In the genomic region with DNA sequence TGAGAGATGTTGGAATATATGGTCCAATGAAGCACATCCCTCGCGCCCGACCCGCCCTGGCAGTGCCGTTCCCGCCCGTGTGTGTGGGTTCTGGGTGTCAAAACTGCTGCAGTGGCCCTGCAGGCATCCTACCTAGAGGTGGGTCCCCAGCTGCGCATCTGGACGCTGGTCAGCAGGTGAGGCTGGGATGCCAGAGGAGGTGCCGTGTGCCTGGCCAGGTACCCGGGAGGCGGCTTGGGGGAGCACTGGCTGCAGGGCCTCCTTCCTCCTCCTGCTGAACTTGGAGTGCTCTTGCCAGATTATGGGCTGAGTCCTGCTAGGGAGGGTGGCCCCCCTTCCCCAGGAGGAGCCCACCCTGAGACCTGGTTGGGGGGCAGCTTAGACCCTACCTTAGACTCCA, we compare ENCODE assay signal across 21 cellular contexts. TPM values are rescaled to one million over a fixed set of nuclear protein-coding genes. Genes with fewer than 3 reads are reported as not detected.
DNase-seq lines count a peak whose midpoint lies in the region; ATAC-seq, FAIRE-seq and TF ChIP-seq lines count a peak whose summit lies in the region.
"Had no signal": no experiment of that assay in that cellular context is flagged by ENCODE, and none has a peak within 500 bp of the region (broad histone marks: within the 10 kb centered on the region; RNA-seq: fewer than 3 reads in every experiment).

No MANE protein-coding gene starts in this region.

- in situ Hi-C loops in HepG2 (cut with HindIII; ENCODE audit: extremely low pct_ligation_motif_present, low pct_unique_long_range_greater_than_20kb) = loop anchor here (5.0 kb wide), 1 partner anchor 102 kb away; a partner anchor contains a TSS

- no peak for TF ChIP-seq POLR2A in HepG2 (IDR thresholded peaks at IDR 0.05; ENCODE audit: insufficient read depth in 1 of 2, low read depth in 2 of 2, low read length in 2 of 2)
- no peak for TF ChIP-seq POLR2A in right lobe of liver (IDR thresholded peaks at IDR 0.05)

- H3K4me3 Mint-ChIP-seq in neural crest cell = peak overlapping the region; percentile 31
- H3K4me3 Mint-ChIP-seq in osteocyte (ENCODE audit: unreplicated experiment) = no peak overlapping the region
- no peak overlapping the region for H3K4me3 Mint-ChIP-seq in naive thymus-derived CD8-positive, alpha-beta T cell
- H3K4me3 Mint-ChIP-seq: CD4-positive, alpha-beta memory T cell; H9 had no signal

- no TSS peak for BruUV-seq in HepG2 (replicated peaks; lab: Mats Ljungman, UMichigan)

- no peak overlapping the region for H2AK5ac ChIP-seq in trophoblast cell (ENCODE audit: low read length)

- H3K9ac ChIP-seq in HepG2 (ENCODE audit: insufficient read depth, low read depth, low read length) = no peak overlapping the region
- H3K9ac ChIP-seq in trophoblast cell (ENCODE audit: low read length) = no peak overlapping the region
- H3K9ac ChIP-seq: GM23248 had no signal

- H3K4ac ChIP-seq in trophoblast cell (ENCODE audit: low read depth, low read length) = peak overlapping the region; percentile 81

- H2BK5ac ChIP-seq in trophoblast cell (ENCODE audit: low read depth, low read length, poor library complexity) = no peak overlapping the region

- TF ChIP-seq RAD21 in HepG2 (CRISPR knock-in tag; IDR thresholded peaks at IDR 0.05) = no peak

- no peak overlapping the region for H4K91ac ChIP-seq in trophoblast cell (ENCODE audit: low read depth, low read length)

- no peak overlapping the region for H2BK120ac ChIP-seq in trophoblast cell (ENCODE audit: insufficient read depth, low read length, poor library complexity)

- TF ChIP-seq CTCF in HepG2 (CRISPR knock-in tag; IDR thresholded peaks at IDR 0.05) = no peak
- TF ChIP-seq CTCF in right lobe of liver (IDR thresholded peaks at IDR 0.05) = no peak
- TF ChIP-seq CTCF in RWPE2 (IDR thresholded peaks at IDR 0.05; ENCODE audit: poor library complexity, severe bottlenecking) = no peak
- no peak for TF ChIP-seq CTCF in neural crest cell (conservative IDR thresholded peaks at IDR 0.05)
- TF ChIP-seq CTCF in osteocyte (IDR thresholded peaks at IDR 0.05) = no peak

- TF ChIP-seq EP300 in HepG2 (IDR thresholded peaks at IDR 0.05; ENCODE audit: low read depth in 2 of 2, low read length in 2 of 2) (no peak), HepG2 (CRISPR knock-in tag; IDR thresholded peaks at IDR 0.05; ENCODE audit: borderline replicate concordance) (no peak)

- no peaks in the 10 kb centered on the region for H3K27me3 ChIP-seq in HepG2 (ENCODE audit: control insufficient read depth in 1 of 2, insufficient read depth in 2 of 2, low read length in 2 of 2)
- H3K27me3 ChIP-seq in right lobe of liver = no peaks in the 10 kb centered on the region
- H3K27me3 ChIP-seq in RWPE2 (ENCODE audit: insufficient read depth, poor library complexity, severe bottlenecking) = no peaks in the 10 kb centered on the region
- no peaks in the 10 kb centered on the region for H3K27me3 ChIP-seq in trophoblast cell (ENCODE audit: insufficient read depth, low read length)

- ATAC-seq in HepG2 = no peak
- ATAC-seq in right lobe of liver = no peak
- no peak for ATAC-seq in RWPE2 (ENCODE audit: low read depth)
- no peak for ATAC-seq in HG02973 (IDR thresholded peaks at IDR 0.05; ENCODE audit: unreplicated experiment)
- ATAC-seq in naive thymus-derived CD8-positive, alpha-beta T cell = no peak
- ATAC-seq: HCT116 had no signal

- H3K9me3 Mint-ChIP-seq in neural crest cell = peaks cover 3% of the 10 kb centered on the region
- no peaks in the 10 kb centered on the region for H3K9me3 Mint-ChIP-seq in osteocyte (ENCODE audit: unreplicated experiment)
- H3K9me3 Mint-ChIP-seq in naive thymus-derived CD8-positive, alpha-beta T cell = peaks cover 0 to 2% (median 0%) of the 10 kb centered on the region in 9 donors
- H3K9me3 Mint-ChIP-seq: CD4-positive, alpha-beta memory T cell had no signal

- H2AFZ ChIP-seq in HepG2 (ENCODE audit: low read length) (no peak overlapping the region), trophoblast cell (ENCODE audit: insufficient read depth, low read length, poor library complexity) (no peak overlapping the region)
- H2AFZ ChIP-seq: GM23248 had no signal

- H3K27ac ChIP-seq in HepG2 (ENCODE audit: extremely low read length, insufficient read depth, low read length) (no peak overlapping the region), right lobe of liver (no peak overlapping the region), RWPE2 (ENCODE audit: poor library complexity, severe bottlenecking) (no peak overlapping the region), trophoblast cell (ENCODE audit: low read depth, low read length) (no peak overlapping the region)
- H3K27ac ChIP-seq: GM23248 had no signal

- H3K36me3 ChIP-seq in HepG2 (replicated peaks in 1 of 2; ENCODE audit: control insufficient read depth in 1 of 2, insufficient read depth in 2 of 2, low read length in 2 of 2) (peaks cover 3 to 20% of the 10 kb centered on the region in 2 experiments; a peak in 2 of 5 replicates), right lobe of liver (no peaks in the 10 kb centered on the region), RWPE2 (ENCODE audit: low read depth) (peaks cover 47% of the 10 kb centered on the region), trophoblast cell (ENCODE audit: control insufficient read depth in 1 of 2, insufficient read depth in 2 of 2, low read length in 2 of 2) (peaks cover 21 to 25% of the 10 kb centered on the region in 2 experiments)

- no peak overlapping the region for H3K18ac ChIP-seq in trophoblast cell (ENCODE audit: low read length)

- no peak overlapping the region for H4K8ac ChIP-seq in trophoblast cell (ENCODE audit: low read depth, low read length)

- no peak overlapping the region for H3K23ac ChIP-seq in trophoblast cell (ENCODE audit: low read length)

- FAIRE-seq in HepG2 (lab: Jason Lieb, UNC) = no peak
- FAIRE-seq: GM12892, H1 had no signal

- no peak overlapping the region for H4K12ac ChIP-seq in trophoblast cell (ENCODE audit: low read depth, low read length)

- no peak overlapping the region for H3K4me2 ChIP-seq in HepG2 (ENCODE audit: low read depth, low read length)
- H3K4me2 ChIP-seq in trophoblast cell (ENCODE audit: low read length) = no peak overlapping the region

- no peak overlapping the region for H3K14ac ChIP-seq in trophoblast cell (ENCODE audit: low read length)

- peaks cover 59% of the 10 kb centered on the region for H3K79me2 ChIP-seq in HepG2 (ENCODE audit: insufficient read depth, low read length)
- H3K79me2 ChIP-seq in trophoblast cell (ENCODE audit: control insufficient read depth, insufficient read depth, low read length, poor library complexity) = peaks cover 13% of the 10 kb centered on the region

- no peak overlapping the region for H3K27ac Mint-ChIP-seq in neural crest cell (ENCODE audit: unreplicated experiment)
- H3K27ac Mint-ChIP-seq in osteocyte (ENCODE audit: unreplicated experiment) = no peak overlapping the region
- H3K27ac Mint-ChIP-seq in naive thymus-derived CD8-positive, alpha-beta T cell = no peak overlapping the region
- H3K27ac Mint-ChIP-seq: H9 had no signal

- POLR2A ChIA-PET in HepG2 (lab: Yijun Ruan, JAX) = no interaction called here
- POLR2A ChIA-PET in naive thymus-derived CD8-positive, alpha-beta T cell (lab: Charles Lee) = interaction anchor here (1.1 kb wide), 1 partner anchor 9 kb away, joined by 5 read pairs; no protein-coding TSS in a partner anchor

- CTCF ChIA-PET in HepG2 (lab: Yijun Ruan, JAX; ENCODE audit: low intra/inter-chr PET ratio, low total read pairs) = no interaction called here

- no peaks in the 10 kb centered on the region for H3K79me1 ChIP-seq in trophoblast cell (ENCODE audit: low read length)

- H3K4me3 ChIP-seq in HepG2 (replicated peaks in 1 of 3; ENCODE audit: insufficient read depth in 1 of 3, low read depth in 2 of 3, low read length in 3 of 3) = no peak overlapping the region
- no peak overlapping the region for H3K4me3 ChIP-seq in right lobe of liver
- no peak overlapping the region for H3K4me3 ChIP-seq in RWPE2 (ENCODE audit: severe bottlenecking)
- H3K4me3 ChIP-seq in trophoblast cell (ENCODE audit: low read depth, low read length) = no peak overlapping the region
- H3K4me3 ChIP-seq: GM23248 had no signal

- DNase-seq in HepG2 (ENCODE audit: low spot score) (no peak), right lobe of liver (no peak), RWPE2 (ENCODE audit: low spot score) (peak; percentile 63), neural crest cell (ENCODE audit: low read depth, low spot score) (no peak), trophoblast cell (no peak), osteocyte (ENCODE audit: extremely low spot score, unreplicated experiment) (no peak)
- DNase-seq in naive thymus-derived CD8-positive, alpha-beta T cell = no peak
- DNase-seq: C1 segment of cervical spinal cord; Calu3; CD4-positive, alpha-beta memory T cell; COR-L47; DMS53; DMS79 treated with DMSO at 0.1 percent for 48 hours; GF-D8; GM23248; H9 had no signal

- H3K4me1 Mint-ChIP-seq in neural crest cell (peaks cover 18% of the 10 kb centered on the region), osteocyte (ENCODE audit: unreplicated experiment) (peaks cover 22% of the 10 kb centered on the region)
- peaks cover 17 to 41% (median 37%) of the 10 kb centered on the region in 4 donors for H3K4me1 Mint-ChIP-seq in naive thymus-derived CD8-positive, alpha-beta T cell

- H3K9me3 ChIP-seq in HepG2 (ENCODE audit: low read length) (no peaks in the 10 kb centered on the region), right lobe of liver (no peaks in the 10 kb centered on the region), RWPE2 (ENCODE audit: severe bottlenecking) (no peaks in the 10 kb centered on the region), trophoblast cell (ENCODE audit: insufficient read depth, low read depth, low read length) (peaks cover 8% of the 10 kb centered on the region)

- H3K36me3 Mint-ChIP-seq in neural crest cell (ENCODE audit: low read depth) = peaks cover 19% of the 10 kb centered on the region
- H3K36me3 Mint-ChIP-seq in osteocyte (ENCODE audit: unreplicated experiment) = peaks cover 13% of the 10 kb centered on the region
- peaks cover 0 to 10% (median 8%) of the 10 kb centered on the region in 3 donors for H3K36me3 Mint-ChIP-seq in naive thymus-derived CD8-positive, alpha-beta T cell

- H3K4me1 ChIP-seq in HepG2 (ENCODE audit: insufficient read depth, low read length) (peaks cover 29% of the 10 kb centered on the region), right lobe of liver (peaks cover 0 to 19% (median 0%) of the 10 kb centered on the region in 4 donors), RWPE2 (ENCODE audit: insufficient read depth, poor library complexity, severe bottlenecking) (peaks cover under 1% of the 10 kb centered on the region), trophoblast cell (ENCODE audit: control insufficient read depth in 1 of 2, insufficient read depth in 2 of 2, low read length in 2 of 2) (peaks cover 13 to 19% of the 10 kb centered on the region in 2 experiments)

- whole genome bisulfite sequencing in HepG2 (ENCODE audit: low lambda C conversion rate) = 95% methylated on average over 4 of the region's 12 CpGs
- no CpG with 5 or more reads among the region's 12 CpGs for WGBS in right lobe of liver (ENCODE audit: insufficient coverage, low coverage, low lambda C conversion rate, missing lambda C conversion rate)
- WGBS in trophoblast cell (ENCODE audit: extremely low coverage, insufficient coverage, insufficient read length) = no CpG with 5 or more reads among the region's 12 CpGs

- H4K20me1 ChIP-seq in HepG2 (ENCODE audit: insufficient read depth, low read length) = 0 out of 2 replicates have a peak, but pooled peaks cover 5% of the 10 kb centered on the region

- no peak overlapping the region for H2BK12ac ChIP-seq in trophoblast cell (ENCODE audit: low read length)

- H3K27me3 Mint-ChIP-seq in neural crest cell (ENCODE audit: low read depth) (no peaks in the 10 kb centered on the region), osteocyte (ENCODE audit: unreplicated experiment) (no peaks in the 10 kb centered on the region)
- H3K27me3 Mint-ChIP-seq in naive thymus-derived CD8-positive, alpha-beta T cell = no peaks in the 10 kb centered on the region
- H3K27me3 Mint-ChIP-seq: CD4-positive, alpha-beta memory T cell had no signal

- intact Hi-C loops in HepG2 (cut with micrococcal nuclease; ENCODE audit: unreplicated experiment) = no loop called here
- intact Hi-C loops in right lobe of liver (cut with DNase I) = no loop called here

RNA-seq across cellular contexts. Expression of a gene that starts 5.2 kb away (rescaled TPM):
- total RNA-seq in HepG2 (2016; rRNA removed; fragmentation: Illumina TruSeq; extraction: Trizol) (19.1 and 35.2 TPM in 2 replicates), right lobe of liver (10 to 100 TPM; 18.6 to 45.1 (median 29.2) TPM), neural crest cell (246 and 251 TPM in 2 replicates), osteocyte (122 and 132 TPM in 2 replicates)
- 56.8 and 63.0 TPM in 2 replicates for total RNA-seq in HepG2 (2016; cell fraction: cytosol; rRNA removed; fragmentation: Illumina TruSeq; extraction: Trizol; ENCODE audit: low read depth)
- 14.0 and 38.5 TPM in 2 replicates for total RNA-seq in HepG2 (2016; cell fraction: insoluble cytoplasmic fraction; rRNA removed; fragmentation: Illumina TruSeq; extraction: Trizol)
- 52.7 and 56.0 TPM in 2 replicates for total RNA-seq in HepG2 (2016; cell fraction: membrane; rRNA removed; fragmentation: Illumina TruSeq; extraction: Trizol)
- total RNA-seq in HepG2 (2016; cell fraction: nucleus; rRNA removed; fragmentation: Illumina TruSeq; extraction: Trizol) = 47.2 and 51.4 TPM in 2 replicates
- 85.7 and 85.8 TPM in 2 replicates for polyA plus RNA-seq in HepG2 (2011; rRNA removed)
- 39.0 and 48.4 TPM in 2 replicates for polyA plus RNA-seq in HepG2 (2011; cell fraction: cytosol; rRNA removed)
- polyA plus RNA-seq in HepG2 (2011; cell fraction: nucleus; rRNA removed) = 409 and 581 TPM in 2 replicates
- 58.3 and 62.1 TPM in 2 replicates for polyA plus RNA-seq in HepG2 (2012)
- polyA plus RNA-seq in HepG2 (2016; cell fraction: cytosol; fragmentation: Illumina TruSeq; extraction: Trizol; ENCODE audit: low read depth) = 51.1 and 53.5 TPM in 2 replicates
- 36.2 and 45.8 TPM in 2 replicates for polyA plus RNA-seq in HepG2 (2016; cell fraction: insoluble cytoplasmic fraction; fragmentation: Illumina TruSeq; extraction: Trizol; ENCODE audit: low read depth)
- 82.4 and 89.9 TPM in 2 replicates for polyA plus RNA-seq in HepG2 (2016; cell fraction: membrane; fragmentation: Illumina TruSeq; extraction: Trizol; ENCODE audit: low read depth)
- 244 and 255 TPM in 2 replicates for polyA plus RNA-seq in HepG2 (2016; cell fraction: nucleus; fragmentation: Illumina TruSeq; extraction: Trizol; ENCODE audit: insufficient read depth, low read depth)
- 53.3 and 73.7 TPM in 2 replicates for polyA minus RNA-seq in HepG2 (2011; rRNA and poly(A)+ RNA removed; ENCODE audit: low replicate concordance)
- polyA minus RNA-seq in HepG2 (2011; cell fraction: cytosol; rRNA and poly(A)+ RNA removed) = 58.3 and 59.6 TPM in 2 replicates
- 88.5 and 90.4 TPM in 2 replicates for polyA minus RNA-seq in HepG2 (2011; cell fraction: nucleus; rRNA and poly(A)+ RNA removed)
- polyA plus RNA-seq in trophoblast cell (2013) = 90.0 and 91.2 TPM in 2 replicates
- 100 to 1,000 TPM; 139 to 142 TPM for total RNA-seq in naive thymus-derived CD8-positive, alpha-beta T cell
- 1 to 10 TPM; 3.1 to 6.5 (median 3.6) TPM for polyA plus RNA-seq in naive thymus-derived CD8-positive, alpha-beta T cell

RNA-seq across cellular contexts. Expression of a gene that starts 26.5 kb away (rescaled TPM):
- 0.27 and 0.55 TPM in 2 replicates for total RNA-seq in HepG2 (2016; rRNA removed; fragmentation: Illumina TruSeq; extraction: Trizol)
- total RNA-seq in HepG2 (2016; cell fraction: cytosol; rRNA removed; fragmentation: Illumina TruSeq; extraction: Trizol; ENCODE audit: low read depth) = not detected in 2 replicates
- total RNA-seq in HepG2 (2016; cell fraction: insoluble cytoplasmic fraction; rRNA removed; fragmentation: Illumina TruSeq; extraction: Trizol) = not detected in 2 replicates
- not detected in 2 replicates for total RNA-seq in HepG2 (2016; cell fraction: membrane; rRNA removed; fragmentation: Illumina TruSeq; extraction: Trizol)
- total RNA-seq in HepG2 (2016; cell fraction: nucleus; rRNA removed; fragmentation: Illumina TruSeq; extraction: Trizol) = not detected in 2 replicates
- 0.07 and 0.16 TPM in 2 replicates for polyA plus RNA-seq in HepG2 (2011; rRNA removed)
- not detected in 2 replicates for polyA plus RNA-seq in HepG2 (2011; cell fraction: cytosol; rRNA removed)
- polyA plus RNA-seq in HepG2 (2011; cell fraction: nucleus; rRNA removed) = 0.56 and 1.2 TPM in 2 replicates
- polyA plus RNA-seq in HepG2 (2012) = 0.13 and 0.23 TPM in 2 replicates
- polyA plus RNA-seq in HepG2 (2016; cell fraction: cytosol; fragmentation: Illumina TruSeq; extraction: Trizol; ENCODE audit: low read depth) = not detected in 2 replicates
- not detected in 2 replicates for polyA plus RNA-seq in HepG2 (2016; cell fraction: insoluble cytoplasmic fraction; fragmentation: Illumina TruSeq; extraction: Trizol; ENCODE audit: low read depth)
- not detected in 2 replicates for polyA plus RNA-seq in HepG2 (2016; cell fraction: membrane; fragmentation: Illumina TruSeq; extraction: Trizol; ENCODE audit: low read depth)
- polyA plus RNA-seq in HepG2 (2016; cell fraction: nucleus; fragmentation: Illumina TruSeq; extraction: Trizol; ENCODE audit: insufficient read depth, low read depth) = not detected in 2 replicates
- polyA minus RNA-seq in HepG2 (2011; rRNA and poly(A)+ RNA removed; ENCODE audit: low replicate concordance) = 0.16 and 0.82 TPM in 2 replicates
- not detected in 2 replicates for polyA minus RNA-seq in HepG2 (2011; cell fraction: cytosol; rRNA and poly(A)+ RNA removed)
- polyA minus RNA-seq in HepG2 (2011; cell fraction: nucleus; rRNA and poly(A)+ RNA removed) = 0.62 TPM in 1 of 2 replicates, not detected in the other
- under 1 TPM in 3 of 6 experiments, not detected in 3; 0.07 to 0.44 (median 0.35) TPM for total RNA-seq in right lobe of liver
- 4.4 and 5.2 TPM in 2 replicates for total RNA-seq in neural crest cell
- polyA plus RNA-seq in trophoblast cell (2013) = 0.04 and 0.10 TPM in 2 replicates
- total RNA-seq in osteocyte = 3.1 and 4.9 TPM in 2 replicates
- 1 to 10 TPM; 7.5 to 8.2 TPM for total RNA-seq in naive thymus-derived CD8-positive, alpha-beta T cell
- under 1 TPM in 2 of 3 donors, not detected in 1; 0.09 to 0.15 TPM for polyA plus RNA-seq in naive thymus-derived CD8-positive, alpha-beta T cell
- total RNA-seq: A172 had no signal
- polyA plus RNA-seq: CD4-positive, alpha-beta memory T cell had no signal

RNA-seq across cellular contexts. Expression of a gene that starts 49.8 kb away (rescaled TPM):
- total RNA-seq in HepG2 (2016; rRNA removed; fragmentation: Illumina TruSeq; extraction: Trizol) (32.1 and 37.9 TPM in 2 replicates), right lobe of liver (10 to 100 TPM; 11.2 to 50.0 (median 27.5) TPM), neural crest cell (38.3 and 39.3 TPM in 2 replicates), osteocyte (183 and 191 TPM in 2 replicates)
- 22.2 and 30.3 TPM in 2 replicates for total RNA-seq in HepG2 (2016; cell fraction: cytosol; rRNA removed; fragmentation: Illumina TruSeq; extraction: Trizol; ENCODE audit: low read depth)
- total RNA-seq in HepG2 (2016; cell fraction: insoluble cytoplasmic fraction; rRNA removed; fragmentation: Illumina TruSeq; extraction: Trizol) = 29.1 and 37.9 TPM in 2 replicates
- 30.8 and 36.2 TPM in 2 replicates for total RNA-seq in HepG2 (2016; cell fraction: membrane; rRNA removed; fragmentation: Illumina TruSeq; extraction: Trizol)
- 14.7 and 15.4 TPM in 2 replicates for total RNA-seq in HepG2 (2016; cell fraction: nucleus; rRNA removed; fragmentation: Illumina TruSeq; extraction: Trizol)
- 18.0 and 31.6 TPM in 2 replicates for polyA plus RNA-seq in HepG2 (2011; rRNA removed)
- polyA plus RNA-seq in HepG2 (2011; cell fraction: cytosol; rRNA removed) = 18.1 and 57.4 TPM in 2 replicates
- 37.9 and 74.0 TPM in 2 replicates for polyA plus RNA-seq in HepG2 (2011; cell fraction: nucleus; rRNA removed)
- 3.6 and 7.4 TPM in 2 replicates for polyA plus RNA-seq in HepG2 (2012)
- polyA plus RNA-seq in HepG2 (2016; cell fraction: cytosol; fragmentation: Illumina TruSeq; extraction: Trizol; ENCODE audit: low read depth) = 34.0 and 41.4 TPM in 2 replicates
- polyA plus RNA-seq in HepG2 (2016; cell fraction: insoluble cytoplasmic fraction; fragmentation: Illumina TruSeq; extraction: Trizol; ENCODE audit: low read depth) = 44.2 and 51.5 TPM in 2 replicates
- 41.2 and 43.7 TPM in 2 replicates for polyA plus RNA-seq in HepG2 (2016; cell fraction: membrane; fragmentation: Illumina TruSeq; extraction: Trizol; ENCODE audit: low read depth)
- polyA plus RNA-seq in HepG2 (2016; cell fraction: nucleus; fragmentation: Illumina TruSeq; extraction: Trizol; ENCODE audit: insufficient read depth, low read depth) = 39.7 and 41.0 TPM in 2 replicates
- polyA minus RNA-seq in HepG2 (2011; rRNA and poly(A)+ RNA removed; ENCODE audit: low replicate concordance) = 21.4 and 23.6 TPM in 2 replicates
- polyA minus RNA-seq in HepG2 (2011; cell fraction: cytosol; rRNA and poly(A)+ RNA removed) = 8.4 and 15.7 TPM in 2 replicates
- polyA minus RNA-seq in HepG2 (2011; cell fraction: nucleus; rRNA and poly(A)+ RNA removed) = 2.2 and 7.5 TPM in 2 replicates
- polyA plus RNA-seq in trophoblast cell (2013) = 85.1 and 90.0 TPM in 2 replicates
- total RNA-seq in naive thymus-derived CD8-positive, alpha-beta T cell = 1 to 10 TPM; 2.2 to 2.3 TPM
- 10 to 100 TPM; 21.1 to 86.9 (median 28.3) TPM for polyA plus RNA-seq in naive thymus-derived CD8-positive, alpha-beta T cell
